In the genomic region with DNA sequence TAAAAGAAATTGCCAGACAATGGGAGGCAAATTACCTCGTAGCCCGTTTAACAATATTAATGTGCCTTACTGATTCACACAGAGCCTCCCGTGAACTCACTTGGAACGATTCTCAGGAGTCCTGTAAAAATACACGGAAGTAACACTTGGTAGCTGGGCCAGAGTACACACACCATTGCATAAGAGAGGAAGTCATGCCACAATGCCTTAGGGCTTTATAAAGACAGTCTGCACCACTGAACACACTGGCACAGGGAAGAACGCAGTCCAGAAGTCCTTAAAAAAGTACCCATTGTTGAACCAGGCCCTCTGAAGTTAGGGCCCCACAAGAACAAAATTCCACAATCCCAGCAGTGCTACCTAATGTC, we compare ENCODE assay signal across 1 cellular context.
TF ChIP-seq lines count a peak whose summit lies in the region.

No MANE protein-coding gene starts in this region.

TF ChIP-seq in HepG2, 621 proteins besides CTCF, POLR2A, EP300 and RAD21 (continued from another document and continues in another):
- TF ChIP-seq ZNF503 (CRISPR knock-in tag; IDR thresholded peaks at IDR 0.05) (no peak), TMF1 (CRISPR knock-in tag; IDR thresholded peaks at IDR 0.05; ENCODE audit: low read depth) (no peak), PHF5A (CRISPR knock-in tag; IDR thresholded peaks at IDR 0.05; ENCODE audit: low read depth, unreplicated experiment) (no peak), SMC3 (IDR thresholded peaks at IDR 0.05; ENCODE audit: low read length) (no peak), ZNF670 (CRISPR knock-in tag; IDR thresholded peaks at IDR 0.05; ENCODE audit: borderline replicate concordance) (no peak), CEBPB (IDR thresholded peaks at IDR 0.05; ENCODE audit: borderline replicate concordance, low read depth, low read length) (peak; percentile 93), NR3C1 (CRISPR knock-in tag; IDR thresholded peaks at IDR 0.05) (no peak), ZBTB46 (CRISPR knock-in tag; IDR thresholded peaks at IDR 0.05; ENCODE audit: borderline replicate concordance) (no peak), TP53 (CRISPR knock-in tag; conservative IDR thresholded peaks at IDR 0.05) (no peak), ZNF674 (CRISPR knock-in tag; IDR thresholded peaks at IDR 0.05; ENCODE audit: low read depth) (no peak), AGO2 (optimal IDR thresholded peaks at IDR 0.05; ENCODE audit: low read depth, low read length) (no peak), ZNF616 (CRISPR knock-in tag; IDR thresholded peaks at IDR 0.05; ENCODE audit: low read depth) (no peak), ZNF18 (CRISPR knock-in tag; IDR thresholded peaks at IDR 0.05; ENCODE audit: insufficient replicate concordance) (no peak), NFYC (CRISPR knock-in tag; IDR thresholded peaks at IDR 0.05) (no peak), ZNF772 (CRISPR knock-in tag; IDR thresholded peaks at IDR 0.05) (0 out of 2 replicates have a peak, but pooled peaks have one; percentile 39), NONO (IDR thresholded peaks at IDR 0.05) (no peak), NONO (CRISPR knock-in tag; conservative IDR thresholded peaks at IDR 0.05) (peak; percentile 62; the same call in 1 of the 2 replicates), ZNF557 (CRISPR knock-in tag; IDR thresholded peaks at IDR 0.05) (no peak), ZNF749 (CRISPR knock-in tag; IDR thresholded peaks at IDR 0.05; ENCODE audit: borderline replicate concordance) (no peak), REST (IDR thresholded peaks at IDR 0.05; ENCODE audit: borderline replicate concordance in 1 of 2, low read depth in 1 of 2, low read length in 2 of 2) (peak in 1 of 2 experiments; percentile 33; a peak in 1 of 4 replicates), CHCHD3 (CRISPR knock-in tag; IDR thresholded peaks at IDR 0.05) (no peak), ZNF567 (CRISPR knock-in tag; IDR thresholded peaks at IDR 0.05; ENCODE audit: borderline replicate concordance) (no peak), ZNF607 (CRISPR knock-in tag; IDR thresholded peaks at IDR 0.05; ENCODE audit: borderline replicate concordance) (no peak), ZSCAN21 (CRISPR knock-in tag; IDR thresholded peaks at IDR 0.05; ENCODE audit: borderline replicate concordance) (0 out of 2 replicates have a peak, but pooled peaks have one; percentile 27), ZNF614 (CRISPR knock-in tag; IDR thresholded peaks at IDR 0.05; ENCODE audit: borderline replicate concordance) (0 out of 2 replicates have a peak, but pooled peaks have one; percentile 47), FOXA1 (IDR thresholded peaks at IDR 0.05) (no peak), FOXA1 (CRISPR knock-in tag; IDR thresholded peaks at IDR 0.05) (peak; percentile 92), ZNF737 (CRISPR knock-in tag; IDR thresholded peaks at IDR 0.05; ENCODE audit: borderline replicate concordance) (no peak), IKZF5 (CRISPR knock-in tag; IDR thresholded peaks at IDR 0.05) (peak; percentile 76; the same call in 1 of the 2 replicates), RFX5 (IDR thresholded peaks at IDR 0.05; ENCODE audit: low read depth, low read length) (no peak), NR2C2 (CRISPR knock-in tag; IDR thresholded peaks at IDR 0.05; ENCODE audit: borderline replicate concordance) (no peak), ZFP82 (CRISPR knock-in tag; IDR thresholded peaks at IDR 0.05; ENCODE audit: borderline replicate concordance) (no peak), ZNF549 (CRISPR knock-in tag; IDR thresholded peaks at IDR 0.05) (no peak), KLF6 (CRISPR knock-in tag; IDR thresholded peaks at IDR 0.05) (no peak), SCMH1 (CRISPR knock-in tag; IDR thresholded peaks at IDR 0.05; ENCODE audit: borderline replicate concordance) (no peak), ZFP41 (CRISPR knock-in tag; IDR thresholded peaks at IDR 0.05; ENCODE audit: borderline replicate concordance) (no peak), ZNF496 (CRISPR knock-in tag; IDR thresholded peaks at IDR 0.05; ENCODE audit: insufficient replicate concordance) (no peak), GPN1 (CRISPR knock-in tag; IDR thresholded peaks at IDR 0.05; ENCODE audit: borderline replicate concordance) (no peak), ZNF33A (CRISPR knock-in tag; IDR thresholded peaks at IDR 0.05; ENCODE audit: borderline replicate concordance) (no peak), FOXA3 (CRISPR knock-in tag; IDR thresholded peaks at IDR 0.05) (peak; percentile 90), CREM (IDR thresholded peaks at IDR 0.05) (peak; percentile 53; the same call in 1 of the 2 replicates), CREM (CRISPR knock-in tag; IDR thresholded peaks at IDR 0.05) (no peak), ZNF17 (CRISPR knock-in tag; IDR thresholded peaks at IDR 0.05) (no peak), MIER3 (CRISPR knock-in tag; IDR thresholded peaks at IDR 0.05; ENCODE audit: borderline replicate concordance) (peak; percentile 85; the same call in 1 of the 2 replicates), ZNF740 (CRISPR knock-in tag; IDR thresholded peaks at IDR 0.05) (no peak), DNMT1 (CRISPR knock-in tag; IDR thresholded peaks at IDR 0.05) (no peak), PATZ1 (CRISPR knock-in tag; IDR thresholded peaks at IDR 0.05) (peak; percentile 39; the same call in 1 of the 2 replicates), MTA1 (CRISPR knock-in tag; IDR thresholded peaks at IDR 0.05; ENCODE audit: borderline replicate concordance) (no peak), NFE2L2 (IDR thresholded peaks at IDR 0.05; ENCODE audit: low read length) (no peak), RBM22 (optimal IDR thresholded peaks at IDR 0.05; ENCODE audit: low read length) (no peak)
- TF ChIP-seq, protein P1, sequence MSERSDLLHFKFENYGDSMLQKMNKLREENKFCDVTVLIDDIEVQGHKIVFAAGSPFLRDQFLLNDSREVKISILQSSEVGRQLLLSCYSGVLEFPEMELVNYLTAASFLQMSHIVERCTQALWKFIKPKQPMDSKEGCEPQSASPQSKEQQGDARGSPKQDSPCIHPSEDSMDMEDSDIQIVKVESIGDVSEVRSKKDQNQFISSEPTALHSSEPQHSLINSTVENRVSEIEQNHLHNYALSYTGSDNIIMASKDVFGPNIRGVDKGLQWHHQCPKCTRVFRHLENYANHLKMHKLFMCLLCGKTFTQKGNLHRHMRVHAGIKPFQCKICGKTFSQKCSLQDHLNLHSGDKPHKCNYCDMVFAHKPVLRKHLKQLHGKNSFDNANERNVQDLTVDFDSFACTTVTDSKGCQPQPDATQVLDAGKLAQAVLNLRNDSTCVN (CRISPR knock-in tag; IDR thresholded peaks at IDR 0.05; ENCODE audit: borderline replicate concordance): peak; percentile 46; the same call in 1 of the 2 replicates
- TF ChIP-seq, protein P2, sequence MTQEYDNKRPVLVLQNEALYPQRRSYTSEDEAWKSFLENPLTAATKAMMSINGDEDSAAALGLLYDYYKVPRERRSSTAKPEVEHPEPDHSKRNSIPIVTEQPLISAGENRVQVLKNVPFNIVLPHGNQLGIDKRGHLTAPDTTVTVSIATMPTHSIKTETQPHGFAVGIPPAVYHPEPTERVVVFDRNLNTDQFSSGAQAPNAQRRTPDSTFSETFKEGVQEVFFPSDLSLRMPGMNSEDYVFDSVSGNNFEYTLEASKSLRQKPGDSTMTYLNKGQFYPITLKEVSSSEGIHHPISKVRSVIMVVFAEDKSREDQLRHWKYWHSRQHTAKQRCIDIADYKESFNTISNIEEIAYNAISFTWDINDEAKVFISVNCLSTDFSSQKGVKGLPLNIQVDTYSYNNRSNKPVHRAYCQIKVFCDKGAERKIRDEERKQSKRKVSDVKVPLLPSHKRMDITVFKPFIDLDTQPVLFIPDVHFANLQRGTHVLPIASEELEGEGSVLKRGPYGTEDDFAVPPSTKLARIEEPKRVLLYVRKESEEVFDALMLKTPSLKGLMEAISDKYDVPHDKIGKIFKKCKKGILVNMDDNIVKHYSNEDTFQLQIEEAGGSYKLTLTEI (CRISPR knock-in tag; conservative IDR thresholded peaks at IDR 0.05): no peak
